ENCODE assay signal across 12 cellular contexts in the genomic region with DNA sequence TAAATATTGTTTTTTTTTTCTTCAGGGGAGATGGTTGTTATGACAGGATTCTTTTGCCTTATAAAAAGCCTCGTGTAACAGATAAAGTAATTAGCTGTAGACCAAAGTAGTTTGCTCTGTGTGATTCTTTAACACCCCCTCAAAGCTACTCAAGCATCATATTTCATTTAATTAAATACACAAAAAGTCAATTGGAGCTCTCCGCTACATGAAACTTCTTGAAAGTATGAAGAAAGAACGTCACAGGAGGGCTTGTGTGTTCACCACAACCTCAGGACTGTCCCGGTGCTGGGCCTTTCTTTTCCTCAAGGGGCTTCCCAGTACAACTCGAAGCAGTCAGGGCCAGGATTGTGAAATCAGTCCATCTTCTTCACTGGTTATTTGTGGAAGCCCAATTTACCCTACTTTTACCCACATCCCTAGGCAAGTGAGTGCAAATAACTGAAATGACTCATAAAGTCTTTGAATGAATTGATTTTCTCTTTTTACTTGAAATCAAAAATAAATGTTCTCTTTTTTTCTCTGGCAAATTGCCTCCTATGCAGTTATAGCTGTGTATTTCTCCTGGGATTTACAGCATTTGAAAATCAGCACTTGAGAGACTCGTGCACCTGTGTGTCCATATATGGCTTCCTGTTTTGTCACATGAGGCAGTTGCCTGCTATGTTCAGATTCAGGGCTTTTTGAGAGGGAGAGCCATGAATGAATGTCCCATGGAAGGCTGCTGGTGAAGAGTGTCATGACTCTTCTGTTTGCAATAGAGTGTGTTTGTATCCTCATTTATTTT. TPM values are rescaled to one million over a fixed set of nuclear protein-coding genes. Genes with fewer than 3 reads are reported as not detected.
DNase-seq lines count a peak whose midpoint lies in the region; ATAC-seq and TF ChIP-seq lines count a peak whose summit lies in the region.
"Had no signal": no experiment of that assay in that cellular context is flagged by ENCODE, and none has a peak within 500 bp of the region (broad histone marks: within the 10 kb centered on the region; RNA-seq: fewer than 3 reads in every experiment).

No MANE protein-coding gene starts in this region.

- no peak overlapping the region for H3K4me3 Mint-ChIP-seq in endothelial cell (ENCODE audit: unreplicated experiment)
- H3K4me3 Mint-ChIP-seq: CD4-positive, alpha-beta memory T cell had no signal

- TF ChIP-seq POLR2A in adrenal gland (IDR thresholded peaks at IDR 0.05) (no peak), breast epithelium (IDR thresholded peaks at IDR 0.05) (no peak)

- H3K27me3 ChIP-seq in colonic mucosa (no peaks in the 10 kb centered on the region), adrenal gland (no peaks in the 10 kb centered on the region), breast epithelium (no peaks in the 10 kb centered on the region)

- no peaks in the 10 kb centered on the region for H3K9me3 ChIP-seq in colonic mucosa
- no peaks in the 10 kb centered on the region for H3K9me3 ChIP-seq in adrenal gland (replicated peaks in 1 of 3)
- H3K9me3 ChIP-seq in breast epithelium: no peaks in the 10 kb centered on the region

- H3K36me3 Mint-ChIP-seq in endothelial cell (ENCODE audit: low read depth, unreplicated experiment): no peaks in the 10 kb centered on the region
- H3K36me3 Mint-ChIP-seq: CD4-positive, alpha-beta memory T cell had no signal

- no peak overlapping the region for H3K9ac ChIP-seq in colonic mucosa (ENCODE audit: low read depth in 2 of 2, low read length in 2 of 2)

- ATAC-seq in GM21360 (IDR thresholded peaks at IDR 0.05; ENCODE audit: unreplicated experiment) (peak; percentile 64), HG03159 (IDR thresholded peaks at IDR 0.05; ENCODE audit: unreplicated experiment) (peak; percentile 62)

- in situ Hi-C loops in GM13977 (cut with MboI; ENCODE audit: low pct_unique_long_range_greater_than_20kb, low sequenced_read_pairs, unreplicated experiment): no loop called here

- H3K4me3 ChIP-seq in colonic mucosa (no peak overlapping the region), adrenal gland (no peak overlapping the region), breast epithelium (no peak overlapping the region)

- H3K36me3 ChIP-seq in colonic mucosa (no peaks in the 10 kb centered on the region), adrenal gland (replicated peaks in 1 of 2) (no peaks in the 10 kb centered on the region), breast epithelium (no peaks in the 10 kb centered on the region)

- H3K9me3 Mint-ChIP-seq in endothelial cell (ENCODE audit: unreplicated experiment): no peaks in the 10 kb centered on the region

- H3K4me1 ChIP-seq in colonic mucosa (no peaks in the 10 kb centered on the region), adrenal gland (replicated peaks in 1 of 2) (no peaks in the 10 kb centered on the region), breast epithelium (no peaks in the 10 kb centered on the region)

- H3K27ac Mint-ChIP-seq in endothelial cell (ENCODE audit: unreplicated experiment): no peak overlapping the region
- H3K27ac Mint-ChIP-seq: CD4-positive, alpha-beta memory T cell had no signal

- no peak for TF ChIP-seq CTCF in GM13977 (IDR thresholded peaks at IDR 0.05; ENCODE audit: extremely low read depth, insufficient read depth, missing control alignments)
- no peak for TF ChIP-seq CTCF in endothelial cell (IDR thresholded peaks at IDR 0.05; ENCODE audit: unreplicated experiment)
- no peak for TF ChIP-seq CTCF in colonic mucosa (IDR thresholded peaks at IDR 0.05)
- TF ChIP-seq CTCF in adrenal gland (IDR thresholded peaks at IDR 0.05): no peak
- no peak for TF ChIP-seq CTCF in breast epithelium (IDR thresholded peaks at IDR 0.05)

- DNase-seq in GM13977 (ENCODE audit: low spot score): peak; percentile 15
- DNase-seq in NCI-H748 treated with DMSO at 0.1 percent for 48 hours (lab: John Stamatoyannopoulos, UW): peak; percentile 20
- no peak for DNase-seq in endothelial cell (ENCODE audit: low spot score)
- no peak for DNase-seq in colonic mucosa
- DNase-seq in adrenal gland: no peak
- no peak for DNase-seq in breast epithelium (ENCODE audit: low spot score in 2 of 2)
- DNase-seq: activated CD4-positive, alpha-beta T cell treated with anti-CD3 and anti-CD28 coated beads for 4 hours; CD4-positive, alpha-beta memory T cell had no signal

- H3K4me1 Mint-ChIP-seq in endothelial cell (ENCODE audit: unreplicated experiment): peaks cover 18% of the 10 kb centered on the region
- H3K4me1 Mint-ChIP-seq: CD4-positive, alpha-beta memory T cell had no signal

- H3K27ac ChIP-seq in colonic mucosa (no peak overlapping the region), adrenal gland (no peak overlapping the region), breast epithelium (no peak overlapping the region)
- H3K27ac ChIP-seq: RWPE1 had no signal

- intact Hi-C loops in colonic mucosa (cut with DNase I): no loop called here
- intact Hi-C loops in adrenal gland (cut with DNase I): no loop called here
- intact Hi-C loops in breast epithelium (cut with DNase I; ENCODE audit: low total_unique reads): no loop called here

- H3K27me3 Mint-ChIP-seq in endothelial cell (ENCODE audit: unreplicated experiment): no peaks in the 10 kb centered on the region

- 68 to 76% (median 69%) methylated on average over 6 of the region's 6 CpGs for WGBS in adrenal gland, 4 donors

RNA-seq across cellular contexts. Expression of gene LINC00305, which starts 48.6 kb away (rescaled TPM):
- total RNA-seq in endothelial cell (ENCODE audit: unreplicated experiment): 16.4 TPM
- total RNA-seq in colonic mucosa: not detected
- total RNA-seq in adrenal gland: not detected
- polyA plus RNA-seq in adrenal gland: not detected
- total RNA-seq in breast epithelium: not detected
- total RNA-seq: CD4-positive, alpha-beta memory T cell; temporal lobe had no signal
- polyA plus RNA-seq: CD4-positive, alpha-beta memory T cell had no signal

Comparison
In these comparisons a context has a peak if more than half of its experiments do, and no peak if none do; other contexts are left out.
1. DNase-seq: peak in GM13977 (single experiment) and NCI-H748 treated with DMSO at 0.1 percent for 48 hours (single experiment); none in endothelial cell (single experiment), colonic mucosa (single experiment), adrenal gland (0 of 7) and breast epithelium (0 of 2).